28 cellular contexts compared by ENCODE assay signal in the genomic region with DNA sequence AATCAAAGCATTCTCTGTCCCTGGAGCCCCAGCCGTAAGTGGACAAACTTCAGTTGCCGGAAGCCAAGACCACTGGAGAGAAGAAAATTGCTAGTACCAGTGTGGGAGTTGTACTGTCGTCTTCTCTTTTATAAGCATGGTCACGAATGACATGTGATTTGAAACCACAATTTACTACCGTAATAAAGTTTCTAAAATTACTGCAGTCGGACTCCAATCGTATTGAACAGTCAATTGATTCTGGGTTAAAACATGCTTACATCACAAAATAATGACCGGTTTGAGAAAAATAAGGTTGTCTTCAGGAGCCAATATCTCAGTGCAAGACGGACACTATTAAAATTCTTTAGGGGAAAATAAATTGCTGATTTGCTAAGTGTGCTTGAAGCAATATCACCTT.
"Had no signal": no experiment of that assay in that cellular context is flagged by ENCODE, and none has a peak within 500 bp of the region (broad histone marks: within the 10 kb centered on the region; RNA-seq: fewer than 3 reads in every experiment).

No MANE protein-coding gene starts in this region.

- H3K27ac ChIP-seq: PC-9, VCaP had no signal

- DNase-seq: activated CD4-positive, alpha-beta memory T cell treated with anti-CD3 and anti-CD28 coated beads for 36 hours; activated CD4-positive, alpha-beta T cell treated with anti-CD3 and anti-CD28 coated beads, Interleukin-2, amount 10 ng/mL, durations not matched to agents 7 days and 5 days; activated CD4-positive, CD25-positive, alpha-beta regulatory T cell; activated CD8-positive, alpha-beta memory T cell treated with anti-CD3 and anti-CD28 coated beads for 24 hours; activated gamma-delta T cell treated with Interleukin-2 at 50 U/mL for 16 hours; activated naive CD4-positive, alpha-beta T cell treated with anti-CD3 and anti-CD28 coated beads, Interleukin-2, amount 10 ng/mL, durations not matched to agents 7 days and 5 days; activated naive CD8-positive, alpha-beta T cell treated with anti-CD3 and anti-CD28 coated beads for 36 hours; activated T-cell treated with anti-CD3 and anti-CD28 coated beads, Interleukin-2, amount 50 U/mL, for 4 hours; anterior cingulate cortex; caudate nucleus; IMR-90; Kasumi-1; KBM-7; NCI-H1105 treated with DMSO at 0.1 percent for 48 hours; NCI-H1436 treated with DMSO at 0.1 percent for 48 hours; NCI-H187; NCI-H2081; NCI-H510A treated with DMSO at 0.1 percent for 48 hours; NCI-H69; NK-92 treated with Interleukin-12 subunit alpha and Interleukin-12 subunit beta, amount 100 ng/mL, for 24 hours; PC-9; T-cell; T-helper 2 cell; T1000 had no signal

- ATAC-seq: activated T-cell treated with anti-CD3 and anti-CD28 coated beads, Interleukin-2, amount 50 U/mL, for 4 hours; activated T-helper 17 cell treated with anti-CD3 and anti-CD28 coated beads, Interleukin-2, amount 50 U/mL, for 72 hours; T-cell had no signal

- H3K27me3 ChIP-seq: breast epithelium had no signal

- H3K4me3 ChIP-seq: breast epithelium, PC-9, SK-N-MC had no signal

- H3K4me1 ChIP-seq: breast epithelium had no signal

- H3K36me3 ChIP-seq: breast epithelium had no signal
